30 cellular contexts compared by ENCODE assay signal in genomic region chr7:10557375-10557774, GRCh38.
"Had no signal": no experiment of that assay in that cellular context is flagged by ENCODE, and none has a peak within 500 bp of the region (broad histone marks: within the 10 kb centered on the region; RNA-seq: fewer than 3 reads in every experiment).

No MANE protein-coding gene starts in this region.

- H3K36me3 Mint-ChIP-seq: naive thymus-derived CD4-positive, alpha-beta T cell; naive thymus-derived CD8-positive, alpha-beta T cell; natural killer cell; natural killer cell treated with Interleukin-12 subunit alpha and Interleukin-12 subunit beta and Interleukin-15 and Interleukin-18, amount 100 ng/mL, for 72 hours; neural progenitor cell had no signal

- H3K9ac ChIP-seq: neural progenitor cell, parathyroid adenoma had no signal

- H3K4me3 ChIP-seq: neural progenitor cell, ovary, pancreas, prostate gland, psoas muscle, right atrium auricular region, right lobe of liver, sigmoid colon, skin epidermis, smooth muscle cell, spleen had no signal

- H3K36me3 ChIP-seq: neural progenitor cell, neutrophil, ovary, pancreas, prostate gland, right atrium auricular region, right lobe of liver, sigmoid colon, spleen had no signal

- H3K4me1 Mint-ChIP-seq: naive thymus-derived CD4-positive, alpha-beta T cell; naive thymus-derived CD8-positive, alpha-beta T cell; natural killer cell; nephron; nephron progenitor cell; neural crest cell; neural progenitor cell had no signal

- DNase-seq: naive thymus-derived CD4-positive, alpha-beta T cell; naive thymus-derived CD8-positive, alpha-beta T cell; natural killer cell; nephron progenitor cell; nucleus accumbens; occipital lobe; ovary; pancreas; psoas muscle; retina; right lobe of liver; sigmoid colon; small intestine; spleen; stimulated activated CD4-positive, alpha-beta T cell treated with anti-CD3 and anti-CD28 coated beads, Interleukin-12 subunit alpha, Interleukin-12 subunit beta, amount 100 ng/mL, for 4 hours; stimulated activated CD4-positive, alpha-beta T cell treated with anti-CD3 and anti-CD28 coated beads, Interleukin-15, amount 100 ng/mL, for 24 hours; stimulated activated CD4-positive, alpha-beta T cell treated with anti-CD3 and anti-CD28 coated beads, Interleukin-1b, Interleukin-23, amount 100 ng/mL, for 48 hours; stimulated activated CD4-positive, alpha-beta T cell treated with anti-CD3 and anti-CD28 coated beads, Interleukin-2, amount 100 ng/mL, for 24 hours had no signal

- H3K27me3 ChIP-seq: neural progenitor cell, neutrophil, ovary, pancreas, right atrium auricular region, right lobe of liver, sigmoid colon, spleen had no signal

- ATAC-seq: naive thymus-derived CD4-positive, alpha-beta T cell; naive thymus-derived CD8-positive, alpha-beta T cell; natural killer cell; natural killer cell treated with Interleukin-12 subunit alpha and Interleukin-12 subunit beta and Interleukin-15 and Interleukin-18, amount 100 ng/mL, for 72 hours; pancreas; psoas muscle; right cardiac atrium; right lobe of liver had no signal

- H3K27me3 Mint-ChIP-seq: natural killer cell treated with Interleukin-12 subunit alpha and Interleukin-12 subunit beta and Interleukin-15 and Interleukin-18, amount 100 ng/mL, for 72 hours; progenitor cell of endocrine pancreas had no signal

- H3K9me3 ChIP-seq: neutrophil, ovary, pancreas, prostate gland, psoas muscle, right atrium auricular region, right lobe of liver, sigmoid colon, spleen had no signal

- H3K4me3 Mint-ChIP-seq: naive thymus-derived CD4-positive, alpha-beta T cell; naive thymus-derived CD8-positive, alpha-beta T cell; natural killer cell; natural killer cell treated with Interleukin-12 subunit alpha and Interleukin-12 subunit beta and Interleukin-15 and Interleukin-18, amount 100 ng/mL, for 72 hours; nephron; nephron progenitor cell; neural crest cell; neural progenitor cell had no signal

- H2AFZ ChIP-seq: neural progenitor cell, parathyroid adenoma had no signal

- H3K4me2 ChIP-seq: neural progenitor cell, smooth muscle cell had no signal

- H3K9me3 Mint-ChIP-seq: natural killer cell; natural killer cell treated with Interleukin-12 subunit alpha and Interleukin-12 subunit beta and Interleukin-15 and Interleukin-18, amount 100 ng/mL, for 72 hours; nephron; nephron progenitor cell; neural crest cell; neural progenitor cell had no signal

- H3K79me2 ChIP-seq: parathyroid adenoma had no signal

- H3K4me1 ChIP-seq: neural progenitor cell, pancreas, parathyroid adenoma, prostate gland, psoas muscle, right atrium auricular region, right lobe of liver, sigmoid colon, spleen had no signal

- H3K27ac ChIP-seq: neural progenitor cell, neutrophil, ovary, pancreas, parathyroid adenoma, prostate gland, psoas muscle, right atrium auricular region, right lobe of liver, sigmoid colon, skin epidermis, spleen had no signal

- H3K27ac Mint-ChIP-seq: naive thymus-derived CD4-positive, alpha-beta T cell; naive thymus-derived CD8-positive, alpha-beta T cell; natural killer cell; natural killer cell treated with Interleukin-12 subunit alpha and Interleukin-12 subunit beta and Interleukin-15 and Interleukin-18, amount 100 ng/mL, for 72 hours; nephron; nephron progenitor cell; neural progenitor cell; progenitor cell of endocrine pancreas had no signal
